Comparison of ENCODE assay signal across 34 cellular contexts in genomic region chr13:111140562-111141105, GRCh38.
"Had no signal": no experiment of that assay in that cellular context is flagged by ENCODE, and none has a peak within 500 bp of the region (broad histone marks: within the 10 kb centered on the region; RNA-seq: fewer than 3 reads in every experiment).

No MANE protein-coding gene starts in this region.

- H3K4me3 ChIP-seq: adrenal gland, body of pancreas, cardiac muscle cell had no signal

- H3K4me1 ChIP-seq: adrenal gland, body of pancreas had no signal

- H3K36me3 ChIP-seq: adrenal gland, cardiac muscle cell had no signal

- H3K27ac Mint-ChIP-seq: activated B cell treated with CpG ODN at 0.5 μM for 24 hours; activated CD4-positive, alpha-beta memory T cell treated with anti-CD3 and anti-CD28 coated beads for 36 hours; activated CD4-positive, alpha-beta T cell treated with anti-CD3 and anti-CD28 coated beads, Interleukin-2, amount 10 ng/mL, durations not matched to agents 24 days and 14 days; activated CD8-positive, alpha-beta T cell treated with anti-CD3 and anti-CD28 coated beads for 36 hours; activated naive CD4-positive, alpha-beta T cell treated with anti-CD3 and anti-CD28 coated beads for 36 hours; activated naive CD4-positive, alpha-beta T cell treated with anti-CD3 and anti-CD28 coated beads, Interleukin-2, amount 50 U/mL, for 72 hours; activated naive CD8-positive, alpha-beta T cell treated with anti-CD3 and anti-CD28 coated beads for 36 hours; activated T-cell treated with anti-CD3 and anti-CD28 coated beads, Interleukin-2, amount 50 U/mL, for 72 hours; activated T-helper 1 cell treated with anti-CD3 and anti-CD28 coated beads, Interleukin-12 subunit alpha, Interleukin-12 subunit beta, Interleukin-2, Interleukin-4 antibody, amounts not matched to agents 30 ng/mL and 10 ng/mL and 1 ng/mL, durations not matched to agents 14 hours and 24 hours and 36 hours; activated T-helper 17 cell treated with anti-CD3 and anti-CD28 coated beads, Interleukin-2, amount 50 U/mL, for 72 hours; T-helper 2 cell treated with Interferon-gamma antibody and Interleukin-4, amounts not matched to agents 5 μg/mL and 100 μg/mL, for 36 hours had no signal

- H3K9me3 ChIP-seq: adrenal gland, body of pancreas had no signal

- H3K4me3 Mint-ChIP-seq: activated B cell treated with CpG ODN at 0.5 μM for 24 hours; activated CD4-positive, alpha-beta memory T cell treated with anti-CD3 and anti-CD28 coated beads for 36 hours; activated CD4-positive, alpha-beta T cell treated with anti-CD3 and anti-CD28 coated beads, Interleukin-2, amount 10 ng/mL, durations not matched to agents 24 days and 14 days; activated CD8-positive, alpha-beta T cell treated with anti-CD3 and anti-CD28 coated beads for 36 hours; activated naive CD4-positive, alpha-beta T cell treated with anti-CD3 and anti-CD28 coated beads for 36 hours; activated naive CD8-positive, alpha-beta T cell treated with anti-CD3 and anti-CD28 coated beads for 36 hours; activated T-cell treated with anti-CD3 and anti-CD28 coated beads, Interleukin-2, amount 50 U/mL, for 4 hours; activated T-cell treated with anti-CD3 and anti-CD28 coated beads, Interleukin-2, amount 50 U/mL, for 72 hours; activated T-helper 1 cell treated with anti-CD3 and anti-CD28 coated beads, Interleukin-12 subunit alpha, Interleukin-12 subunit beta, Interleukin-2, Interleukin-4 antibody, amounts not matched to agents 30 ng/mL and 10 ng/mL and 1 ng/mL, durations not matched to agents 14 hours and 24 hours and 36 hours; activated T-helper 17 cell treated with anti-CD3 and anti-CD28 coated beads, Interleukin-2, amount 50 U/mL, for 72 hours; central memory CD8-positive, alpha-beta T cell; T-helper 2 cell treated with Interferon-gamma antibody and Interleukin-4, amounts not matched to agents 5 μg/mL and 100 μg/mL, for 36 hours had no signal

- ATAC-seq: activated CD8-positive, alpha-beta T cell treated with anti-CD3 and anti-CD28 coated beads for 36 hours; activated naive CD4-positive, alpha-beta T cell treated with anti-CD3 and anti-CD28 coated beads, Interleukin-2, amount 50 U/mL, for 72 hours; activated T-cell treated with anti-CD3 and anti-CD28 coated beads, Interleukin-2, amount 50 U/mL, for 4 hours; activated T-cell treated with anti-CD3 and anti-CD28 coated beads, Interleukin-2, amount 50 U/mL, for 72 hours; activated T-helper 17 cell treated with anti-CD3 and anti-CD28 coated beads, Interleukin-2, amount 50 U/mL, for 72 hours; body of pancreas had no signal

- H3K36me3 Mint-ChIP-seq: activated CD4-positive, alpha-beta memory T cell treated with anti-CD3 and anti-CD28 coated beads for 36 hours; activated naive CD4-positive, alpha-beta T cell treated with anti-CD3 and anti-CD28 coated beads, Interleukin-2, amount 50 U/mL, for 72 hours; activated naive CD8-positive, alpha-beta T cell treated with anti-CD3 and anti-CD28 coated beads for 36 hours had no signal

- H3K27ac ChIP-seq: adrenal gland, body of pancreas, cardiac muscle cell, VCaP had no signal

- H3K27me3 ChIP-seq: adrenal gland had no signal

- H3K9me3 Mint-ChIP-seq: activated B cell treated with CpG ODN at 0.5 μM for 24 hours; activated CD4-positive, alpha-beta memory T cell treated with anti-CD3 and anti-CD28 coated beads for 36 hours; activated CD4-positive, alpha-beta T cell treated with anti-CD3 and anti-CD28 coated beads, Interleukin-2, amount 10 ng/mL, durations not matched to agents 24 days and 14 days; activated CD8-positive, alpha-beta T cell treated with anti-CD3 and anti-CD28 coated beads for 36 hours; activated naive CD4-positive, alpha-beta T cell treated with anti-CD3 and anti-CD28 coated beads for 36 hours; activated naive CD4-positive, alpha-beta T cell treated with anti-CD3 and anti-CD28 coated beads, Interleukin-2, amount 50 U/mL, for 72 hours; activated naive CD8-positive, alpha-beta T cell treated with anti-CD3 and anti-CD28 coated beads for 36 hours; activated T-cell treated with anti-CD3 and anti-CD28 coated beads, Interleukin-2, amount 50 U/mL, for 4 hours; activated T-cell treated with anti-CD3 and anti-CD28 coated beads, Interleukin-2, amount 50 U/mL, for 72 hours; activated T-helper 1 cell treated with anti-CD3 and anti-CD28 coated beads, Interleukin-12 subunit alpha, Interleukin-12 subunit beta, Interleukin-2, Interleukin-4 antibody, amounts not matched to agents 30 ng/mL and 10 ng/mL and 1 ng/mL, durations not matched to agents 14 hours and 24 hours and 36 hours; activated T-helper 17 cell treated with anti-CD3 and anti-CD28 coated beads, Interleukin-2, amount 50 U/mL, for 72 hours; central memory CD8-positive, alpha-beta T cell; T-helper 2 cell treated with Interferon-gamma antibody and Interleukin-4, amounts not matched to agents 5 μg/mL and 100 μg/mL, for 36 hours had no signal

- H3K4me1 Mint-ChIP-seq: activated B cell treated with CpG ODN at 0.5 μM for 24 hours; activated CD4-positive, alpha-beta T cell treated with anti-CD3 and anti-CD28 coated beads, Interleukin-2, amount 10 ng/mL, durations not matched to agents 24 days and 14 days; activated naive CD8-positive, alpha-beta T cell treated with anti-CD3 and anti-CD28 coated beads for 36 hours; activated T-helper 17 cell treated with anti-CD3 and anti-CD28 coated beads, Interleukin-2, amount 50 U/mL, for 72 hours; central memory CD8-positive, alpha-beta T cell had no signal

- DNase-seq: activated B cell treated with CpG ODN at 0.5 μM for 24 hours; activated CD4-positive, alpha-beta memory T cell treated with anti-CD3 and anti-CD28 coated beads for 36 hours; activated CD4-positive, alpha-beta T cell treated with anti-CD3 and anti-CD28 coated beads for 4 hours; activated CD4-positive, alpha-beta T cell treated with anti-CD3 and anti-CD28 coated beads, Interleukin-2, amount 10 ng/mL, durations not matched to agents 24 days and 14 days; activated CD4-positive, alpha-beta T cell treated with anti-CD3 and anti-CD28 coated beads, Interleukin-2, amount 50 U/mL, for 1 hour; activated CD4-positive, alpha-beta T cell treated with anti-CD3 and anti-CD28 coated beads, Interleukin-2, amount 50 U/mL, for 4 hours; activated CD4-positive, CD25-positive, alpha-beta regulatory T cell treated with anti-CD3 and anti-CD28 coated beads, Interleukin-2, amount 50 U/mL, for 72 hours; activated CD8-positive, alpha-beta memory T cell treated with anti-CD3 and anti-CD28 coated beads, Interleukin-2, amount 50 U/mL, for 4 hours; activated CD8-positive, alpha-beta T cell treated with anti-CD3 and anti-CD28 coated beads for 36 hours; activated effector memory CD4-positive, alpha-beta T cell treated with anti-CD3 and anti-CD28 coated beads, Interleukin-2, amount 50 U/mL, for 16 hours; activated gamma-delta T cell treated with Interleukin-2 at 50 U/mL for 16 hours; activated naive CD4-positive, alpha-beta T cell; activated naive CD4-positive, alpha-beta T cell treated with anti-CD3 and anti-CD28 coated beads for 36 hours; activated naive CD4-positive, alpha-beta T cell treated with anti-CD3 and anti-CD28 coated beads, Interleukin-2, amount 50 U/mL, for 16 hours; activated naive CD8-positive, alpha-beta T cell treated with anti-CD3 and anti-CD28 coated beads for 36 hours; activated T-cell treated with anti-CD3 and anti-CD28 coated beads for 4 hours; activated T-cell treated with anti-CD3 and anti-CD28 coated beads, Interleukin-2, amount 50 U/mL, for 1 hour; activated T-cell treated with anti-CD3 and anti-CD28 coated beads, Interleukin-2, amount 50 U/mL, for 4 hours; activated T-cell treated with anti-CD3 and anti-CD28 coated beads, Interleukin-2, amount 50 U/mL, for 72 hours; adrenal gland; amniotic stem cell; aorta; body of pancreas; caudate nucleus; cerebellar nuclear complex; T-helper 2 cell; T-helper 9 cell had no signal
